Comparison of ENCODE assay signal across 1 cellular context in the genomic region with DNA sequence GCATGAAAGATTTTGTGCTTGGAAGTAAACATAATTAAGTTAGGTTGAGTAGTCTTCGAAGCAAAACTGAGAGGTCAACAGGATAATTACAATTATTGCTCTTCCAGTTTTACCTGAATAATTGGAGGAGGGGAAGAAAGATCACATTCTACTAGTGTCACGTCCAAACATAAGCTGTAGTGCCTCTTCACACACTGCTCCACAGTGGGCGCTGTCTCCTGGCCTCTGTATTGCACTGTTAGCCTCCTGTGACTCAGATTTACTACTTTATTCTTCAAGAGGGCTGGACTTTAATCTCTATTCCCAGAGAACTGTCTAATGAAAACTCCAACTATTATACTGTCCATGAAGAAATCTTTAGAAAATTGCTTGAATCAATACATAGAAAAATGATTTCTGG.
TF ChIP-seq lines count a peak whose summit lies in the region.

No MANE protein-coding gene starts in this region.

TF ChIP-seq in GM23338, 12 proteins besides CTCF, POLR2A, EP300 and RAD21 (continued from another document):
- TF ChIP-seq, protein P1, sequence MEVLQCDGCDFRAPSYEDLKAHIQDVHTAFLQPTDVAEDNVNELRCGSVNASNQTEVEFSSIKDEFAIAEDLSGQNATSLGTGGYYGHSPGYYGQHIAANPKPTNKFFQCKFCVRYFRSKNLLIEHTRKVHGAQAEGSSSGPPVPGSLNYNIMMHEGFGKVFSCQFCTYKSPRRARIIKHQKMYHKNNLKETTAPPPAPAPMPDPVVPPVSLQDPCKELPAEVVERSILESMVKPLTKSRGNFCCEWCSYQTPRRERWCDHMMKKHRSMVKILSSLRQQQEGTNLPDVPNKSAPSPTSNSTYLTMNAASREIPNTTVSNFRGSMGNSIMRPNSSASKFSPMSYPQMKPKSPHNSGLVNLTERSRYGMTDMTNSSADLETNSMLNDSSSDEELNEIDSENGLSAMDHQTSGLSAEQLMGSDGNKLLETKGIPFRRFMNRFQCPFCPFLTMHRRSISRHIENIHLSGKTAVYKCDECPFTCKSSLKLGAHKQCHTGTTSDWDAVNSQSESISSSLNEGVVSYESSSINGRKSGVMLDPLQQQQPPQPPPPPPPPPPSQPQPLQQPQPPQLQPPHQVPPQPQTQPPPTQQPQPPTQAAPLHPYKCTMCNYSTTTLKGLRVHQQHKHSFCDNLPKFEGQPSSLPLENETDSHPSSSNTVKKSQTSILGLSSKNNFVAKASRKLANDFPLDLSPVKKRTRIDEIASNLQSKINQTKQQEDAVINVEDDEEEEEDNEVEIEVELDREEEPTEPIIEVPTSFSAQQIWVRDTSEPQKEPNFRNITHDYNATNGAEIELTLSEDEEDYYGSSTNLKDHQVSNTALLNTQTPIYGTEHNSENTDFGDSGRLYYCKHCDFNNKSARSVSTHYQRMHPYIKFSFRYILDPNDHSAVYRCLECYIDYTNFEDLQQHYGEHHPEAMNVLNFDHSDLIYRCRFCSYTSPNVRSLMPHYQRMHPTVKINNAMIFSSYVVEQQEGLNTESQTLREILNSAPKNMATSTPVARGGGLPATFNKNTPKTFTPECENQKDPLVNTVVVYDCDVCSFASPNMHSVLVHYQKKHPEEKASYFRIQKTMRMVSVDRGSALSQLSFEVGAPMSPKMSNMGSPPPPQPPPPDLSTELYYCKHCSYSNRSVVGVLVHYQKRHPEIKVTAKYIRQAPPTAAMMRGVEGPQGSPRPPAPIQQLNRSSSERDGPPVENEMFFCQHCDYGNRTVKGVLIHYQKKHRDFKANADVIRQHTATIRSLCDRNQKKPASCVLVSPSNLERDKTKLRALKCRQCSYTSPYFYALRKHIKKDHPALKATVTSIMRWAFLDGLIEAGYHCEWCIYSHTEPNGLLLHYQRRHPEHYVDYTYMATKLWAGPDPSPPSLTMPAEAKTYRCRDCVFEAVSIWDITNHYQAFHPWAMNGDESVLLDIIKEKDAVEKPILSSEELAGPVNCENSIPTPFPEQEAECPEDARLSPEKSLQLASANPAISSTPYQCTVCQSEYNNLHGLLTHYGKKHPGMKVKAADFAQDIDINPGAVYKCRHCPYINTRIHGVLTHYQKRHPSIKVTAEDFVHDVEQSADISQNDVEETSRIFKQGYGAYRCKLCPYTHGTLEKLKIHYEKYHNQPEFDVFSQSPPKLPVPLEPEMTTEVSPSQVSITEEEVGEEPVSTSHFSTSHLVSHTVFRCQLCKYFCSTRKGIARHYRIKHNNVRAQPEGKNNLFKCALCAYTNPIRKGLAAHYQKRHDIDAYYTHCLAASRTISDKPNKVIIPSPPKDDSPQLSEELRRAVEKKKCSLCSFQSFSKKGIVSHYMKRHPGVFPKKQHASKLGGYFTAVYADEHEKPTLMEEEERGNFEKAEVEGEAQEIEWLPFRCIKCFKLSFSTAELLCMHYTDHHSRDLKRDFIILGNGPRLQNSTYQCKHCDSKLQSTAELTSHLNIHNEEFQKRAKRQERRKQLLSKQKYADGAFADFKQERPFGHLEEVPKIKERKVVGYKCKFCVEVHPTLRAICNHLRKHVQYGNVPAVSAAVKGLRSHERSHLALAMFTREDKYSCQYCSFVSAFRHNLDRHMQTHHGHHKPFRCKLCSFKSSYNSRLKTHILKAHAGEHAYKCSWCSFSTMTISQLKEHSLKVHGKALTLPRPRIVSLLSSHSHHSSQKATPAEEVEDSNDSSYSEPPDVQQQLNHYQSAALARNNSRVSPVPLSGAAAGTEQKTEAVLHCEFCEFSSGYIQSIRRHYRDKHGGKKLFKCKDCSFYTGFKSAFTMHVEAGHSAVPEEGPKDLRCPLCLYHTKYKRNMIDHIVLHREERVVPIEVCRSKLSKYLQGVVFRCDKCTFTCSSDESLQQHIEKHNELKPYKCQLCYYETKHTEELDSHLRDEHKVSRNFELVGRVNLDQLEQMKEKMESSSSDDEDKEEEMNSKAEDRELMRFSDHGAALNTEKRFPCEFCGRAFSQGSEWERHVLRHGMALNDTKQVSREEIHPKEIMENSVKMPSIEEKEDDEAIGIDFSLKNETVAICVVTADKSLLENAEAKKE (CRISPR knock-in tag; IDR thresholded peaks at IDR 0.05) = no peak
- TF ChIP-seq STAT1 (IDR thresholded peaks at IDR 0.05; ENCODE audit: unreplicated experiment) (no peak), JUNB (IDR thresholded peaks at IDR 0.05; ENCODE audit: unreplicated experiment) (no peak), ZNF331 (CRISPR knock-in tag; IDR thresholded peaks at IDR 0.05; ENCODE audit: low read depth) (no peak), POLR2AphosphoS5 (IDR thresholded peaks at IDR 0.05; ENCODE audit: low read depth) (no peak), EZH2phosphoT487 (IDR thresholded peaks at IDR 0.05; ENCODE audit: unreplicated experiment) (no peak)
